In the genomic region with DNA sequence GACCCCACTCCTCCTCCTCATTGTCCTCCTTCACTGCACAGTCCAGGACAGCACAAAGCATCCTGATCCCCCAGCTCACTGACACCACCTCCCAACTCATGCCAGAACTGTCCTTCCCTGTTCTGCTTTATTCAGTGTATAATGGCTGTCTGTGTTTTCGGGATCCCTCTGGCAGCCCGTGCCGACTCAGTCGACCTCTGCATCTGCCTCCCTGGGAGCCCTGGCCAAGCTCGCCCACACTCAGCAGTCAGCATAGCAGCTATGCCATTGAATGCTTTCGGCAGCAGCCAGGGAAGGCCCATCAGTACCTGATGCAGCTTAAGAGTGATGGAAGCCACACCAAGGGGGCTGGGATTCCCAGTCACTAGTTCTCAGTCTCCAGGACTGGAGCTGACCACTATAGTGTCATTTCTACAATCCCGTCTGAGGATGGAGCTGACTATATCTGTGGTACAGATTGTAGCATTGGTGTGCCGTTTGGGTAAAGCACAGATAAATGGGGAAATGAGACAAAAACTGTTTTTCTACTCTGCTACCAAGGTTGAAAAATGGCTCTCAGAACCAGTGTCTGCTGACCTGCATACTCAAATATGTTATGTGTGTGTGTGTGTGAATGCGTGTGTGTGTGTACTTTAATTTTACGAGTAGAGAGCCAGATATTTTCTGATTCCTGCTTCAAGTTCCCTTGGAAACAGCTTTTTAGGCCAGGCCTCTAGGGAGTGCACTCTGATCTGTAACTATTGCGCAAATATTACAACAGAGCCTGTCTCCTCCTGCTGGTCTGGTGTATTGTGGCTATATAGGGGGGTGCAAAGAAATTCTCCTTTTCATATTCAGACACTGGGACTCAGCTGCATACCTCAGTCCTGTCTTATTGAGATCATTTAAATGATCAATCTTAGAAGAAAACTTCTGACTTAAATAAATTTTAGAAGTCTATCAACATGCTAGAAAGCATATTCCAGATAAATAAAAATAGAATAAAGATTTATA, we compare ENCODE assay signal across 8 cellular contexts.
A peak's percentile ranks its signal among the peaks of the same experiment; 100 is the strongest.
DNase-seq lines count a peak whose midpoint lies in the region; TF ChIP-seq lines count a peak whose summit lies in the region.

No MANE protein-coding gene starts in this region.

- H3K36me3 ChIP-seq in WERI-Rb-1 = no peaks in the 10 kb centered on the region

- H3K27ac ChIP-seq in WERI-Rb-1 = no peak overlapping the region
- H3K27ac ChIP-seq in layer of hippocampus (ENCODE audit: low read depth, low read length) = peak overlapping the region; percentile 42

- DNase-seq in NCI-H2227 (lab: John Stamatoyannopoulos, UW; ENCODE audit: unreplicated experiment) (peak; percentile 12), NCI-H2227 treated with DMSO at 0.1 percent for 48 hours (lab: John Stamatoyannopoulos, UW) (no peak), WERI-Rb-1 (no peak), ureter (ENCODE audit: low spot score) (peak; percentile 46), inferior parietal cortex (ENCODE audit: extremely low spot score) (no peak)
- DNase-seq in activated T-cell treated with anti-CD3 and anti-CD28 coated beads, Interleukin-2, amount 50 U/mL, for 48 hours = no peak
- DNase-seq in activated T-cell treated with anti-CD3 and anti-CD28 coated beads, Interleukin-2, amount 50 U/mL, for 1 hour = no peak

- H3K9me3 ChIP-seq in WERI-Rb-1 (ENCODE audit: severe bottlenecking) = no peaks in the 10 kb centered on the region

- no peak overlapping the region for H3K4me3 ChIP-seq in WERI-Rb-1 (ENCODE audit: low read depth, low read length)

- TF ChIP-seq CTCF in WERI-Rb-1 (IDR thresholded peaks at IDR 0.05; ENCODE audit: low read depth, low read length) = 0 out of 2 replicates have a peak, but pooled peaks have one; percentile 1

- H3K27me3 ChIP-seq in WERI-Rb-1 (ENCODE audit: insufficient read depth, low read depth, severe bottlenecking) (no peaks in the 10 kb centered on the region), layer of hippocampus (ENCODE audit: control insufficient read depth, insufficient read depth, low read length) (no peaks in the 10 kb centered on the region)

Comparison
In these comparisons a context has a peak if more than half of its experiments do, and no peak if none do; other contexts are left out.
1. DNase-seq: peak in NCI-H2227 (single experiment) and ureter (single experiment); none in NCI-H2227 treated with DMSO at 0.1 percent for 48 hours (single experiment), WERI-Rb-1 (single experiment), activated T-cell treated with anti-CD3 and anti-CD28 coated beads, Interleukin-2, amount 50 U/mL, for 48 hours (0 of 2), inferior parietal cortex (single experiment) and activated T-cell treated with anti-CD3 and anti-CD28 coated beads, Interleukin-2, amount 50 U/mL, for 1 hour (single experiment).